ENCODE assay signal across 32 cellular contexts in the genomic region with DNA sequence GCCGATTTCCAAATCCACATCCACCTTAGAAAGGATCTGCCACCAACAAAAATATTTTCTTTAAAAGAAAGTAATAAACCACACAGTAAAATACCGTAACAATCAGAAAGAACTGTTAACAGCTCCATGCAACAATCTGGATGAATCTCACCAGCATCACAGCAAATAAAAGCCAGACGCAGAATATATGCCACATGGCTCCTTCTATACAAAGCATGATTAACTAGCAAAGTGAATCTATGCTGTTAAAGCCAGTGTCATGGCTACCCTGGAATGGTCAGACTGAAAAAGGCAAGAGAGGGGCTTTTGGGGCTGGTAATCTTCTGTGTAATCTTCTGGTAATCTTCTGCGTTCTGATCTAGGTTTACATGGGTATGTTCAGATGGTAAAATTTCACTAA.
"Had no signal": no experiment of that assay in that cellular context is flagged by ENCODE, and none has a peak within 500 bp of the region (broad histone marks: within the 10 kb centered on the region; RNA-seq: fewer than 3 reads in every experiment).

No MANE protein-coding gene starts in this region.

- H3K36me3 ChIP-seq: colonic mucosa had no signal

- H3K27me3 ChIP-seq: brain microvascular endothelial cell, colonic mucosa had no signal

- ATAC-seq: activated CD4-positive, alpha-beta T cell treated with anti-CD3 and anti-CD28 coated beads for 36 hours; activated CD4-positive, CD25-positive, alpha-beta regulatory T cell treated with anti-CD3 and anti-CD28 coated beads, Interleukin-2, amount 50 U/mL, for 24 hours; activated CD8-positive, alpha-beta T cell treated with anti-CD3 and anti-CD28 coated beads, Interleukin-2, amount 10 ng/mL, durations not matched to agents 7 days and 5 days; Right ventricle myocardium inferior; WTC11 had no signal

- H3K27ac Mint-ChIP-seq: activated CD4-positive, alpha-beta T cell treated with anti-CD3 and anti-CD28 coated beads for 36 hours; activated CD4-positive, alpha-beta T cell treated with anti-CD3 and anti-CD28 coated beads, Interleukin-2, amount 10 ng/mL, durations not matched to agents 7 days and 5 days; activated CD8-positive, alpha-beta T cell treated with anti-CD3 and anti-CD28 coated beads, Interleukin-2, amount 10 ng/mL, durations not matched to agents 7 days and 5 days; activated naive CD8-positive, alpha-beta T cell treated with anti-CD3 and anti-CD28 coated beads for 36 hours; activated T-cell treated with anti-CD3 and anti-CD28 coated beads, Interleukin-2, amount 50 U/mL, for 24 hours; T-helper 1 cell treated with Interleukin-12 subunit alpha and Interleukin-12 subunit beta and Interleukin-4 antibody, amounts not matched to agents 30 μg/mL and 1 μg/mL, for 36 hours; T-helper 2 cell treated with Interferon-gamma antibody and Interleukin-4, amounts not matched to agents 5 μg/mL and 100 μg/mL, for 36 hours; WTC11 had no signal

- DNase-seq: activated CD4-positive, alpha-beta T cell treated with anti-CD3 and anti-CD28 coated beads for 36 hours; activated CD4-positive, alpha-beta T cell treated with anti-CD3 and anti-CD28 coated beads, Interleukin-2, amount 10 ng/mL, durations not matched to agents 7 days and 5 days; activated CD4-positive, alpha-beta T cell treated with anti-CD3 and anti-CD28 coated beads, Interleukin-2, amount 50 U/mL, for 48 hours; activated CD8-positive, alpha-beta T cell treated with anti-CD3 and anti-CD28 coated beads, Interleukin-2, amount 10 ng/mL, durations not matched to agents 7 days and 5 days; activated effector memory CD4-positive, alpha-beta T cell treated with Interleukin-2 at 50 U/mL for 16 hours; activated naive CD4-positive, alpha-beta T cell; activated naive CD4-positive, alpha-beta T cell treated with anti-CD3 and anti-CD28 coated beads, Interleukin-2, amount 50 U/mL, for 16 hours; activated naive CD8-positive, alpha-beta T cell treated with anti-CD3 and anti-CD28 coated beads for 36 hours; activated T-cell treated with anti-CD3 and anti-CD28 coated beads, Interleukin-2, amount 50 U/mL, for 24 hours; amniotic stem cell; aorta; brain microvascular endothelial cell; central memory CD4-positive, alpha-beta T cell; colonic mucosa; Karpas-422; KBM-7; NCI-H1105; NCI-H1417 treated with DMSO at 0.1 percent for 48 hours; NCI-H1694; NCI-H1930; NCI-H2081 treated with DMSO at 0.1 percent for 48 hours; NCI-H345; NCI-H748 treated with DMSO at 0.1 percent for 48 hours; NK-92 treated with Interleukin-12 subunit alpha and Interleukin-12 subunit beta, amount 100 ng/mL, for 24 hours; PC-9; SIG-M5 had no signal

- H3K4me3 Mint-ChIP-seq: activated CD4-positive, alpha-beta T cell treated with anti-CD3 and anti-CD28 coated beads for 36 hours; activated CD4-positive, alpha-beta T cell treated with anti-CD3 and anti-CD28 coated beads, Interleukin-2, amount 10 ng/mL, durations not matched to agents 7 days and 5 days; activated CD8-positive, alpha-beta T cell treated with anti-CD3 and anti-CD28 coated beads, Interleukin-2, amount 10 ng/mL, durations not matched to agents 7 days and 5 days; activated naive CD8-positive, alpha-beta T cell treated with anti-CD3 and anti-CD28 coated beads for 36 hours; activated T-cell treated with anti-CD3 and anti-CD28 coated beads, Interleukin-2, amount 50 U/mL, for 24 hours; T-helper 1 cell treated with Interleukin-12 subunit alpha and Interleukin-12 subunit beta and Interleukin-4 antibody, amounts not matched to agents 30 μg/mL and 1 μg/mL, for 36 hours; T-helper 2 cell treated with Interferon-gamma antibody and Interleukin-4, amounts not matched to agents 5 μg/mL and 100 μg/mL, for 36 hours; WTC11 had no signal

- H3K4me3 ChIP-seq: colonic mucosa, PC-9 had no signal

- H3K9me3 ChIP-seq: colonic mucosa had no signal

- H3K9me3 Mint-ChIP-seq: activated CD4-positive, alpha-beta T cell treated with anti-CD3 and anti-CD28 coated beads, Interleukin-2, amount 10 ng/mL, durations not matched to agents 7 days and 5 days; T-helper 1 cell treated with Interleukin-12 subunit alpha and Interleukin-12 subunit beta and Interleukin-4 antibody, amounts not matched to agents 30 μg/mL and 1 μg/mL, for 36 hours; T-helper 2 cell treated with Interferon-gamma antibody and Interleukin-4, amounts not matched to agents 5 μg/mL and 100 μg/mL, for 36 hours; WTC11 had no signal

- H3K4me1 Mint-ChIP-seq: activated CD4-positive, alpha-beta T cell treated with anti-CD3 and anti-CD28 coated beads for 36 hours; activated CD4-positive, alpha-beta T cell treated with anti-CD3 and anti-CD28 coated beads, Interleukin-2, amount 10 ng/mL, durations not matched to agents 7 days and 5 days; WTC11 had no signal

- H3K27me3 Mint-ChIP-seq: activated CD4-positive, alpha-beta T cell treated with anti-CD3 and anti-CD28 coated beads for 36 hours; activated CD4-positive, alpha-beta T cell treated with anti-CD3 and anti-CD28 coated beads, Interleukin-2, amount 10 ng/mL, durations not matched to agents 7 days and 5 days; activated naive CD8-positive, alpha-beta T cell treated with anti-CD3 and anti-CD28 coated beads for 36 hours; activated T-cell treated with anti-CD3 and anti-CD28 coated beads, Interleukin-2, amount 50 U/mL, for 24 hours had no signal

- H3K27ac ChIP-seq: brain microvascular endothelial cell, colonic mucosa, PC-9, RWPE1 had no signal

- H3K4me1 ChIP-seq: colonic mucosa had no signal
